Comparison of ENCODE assay signal across 9 cellular contexts in the genomic region with DNA sequence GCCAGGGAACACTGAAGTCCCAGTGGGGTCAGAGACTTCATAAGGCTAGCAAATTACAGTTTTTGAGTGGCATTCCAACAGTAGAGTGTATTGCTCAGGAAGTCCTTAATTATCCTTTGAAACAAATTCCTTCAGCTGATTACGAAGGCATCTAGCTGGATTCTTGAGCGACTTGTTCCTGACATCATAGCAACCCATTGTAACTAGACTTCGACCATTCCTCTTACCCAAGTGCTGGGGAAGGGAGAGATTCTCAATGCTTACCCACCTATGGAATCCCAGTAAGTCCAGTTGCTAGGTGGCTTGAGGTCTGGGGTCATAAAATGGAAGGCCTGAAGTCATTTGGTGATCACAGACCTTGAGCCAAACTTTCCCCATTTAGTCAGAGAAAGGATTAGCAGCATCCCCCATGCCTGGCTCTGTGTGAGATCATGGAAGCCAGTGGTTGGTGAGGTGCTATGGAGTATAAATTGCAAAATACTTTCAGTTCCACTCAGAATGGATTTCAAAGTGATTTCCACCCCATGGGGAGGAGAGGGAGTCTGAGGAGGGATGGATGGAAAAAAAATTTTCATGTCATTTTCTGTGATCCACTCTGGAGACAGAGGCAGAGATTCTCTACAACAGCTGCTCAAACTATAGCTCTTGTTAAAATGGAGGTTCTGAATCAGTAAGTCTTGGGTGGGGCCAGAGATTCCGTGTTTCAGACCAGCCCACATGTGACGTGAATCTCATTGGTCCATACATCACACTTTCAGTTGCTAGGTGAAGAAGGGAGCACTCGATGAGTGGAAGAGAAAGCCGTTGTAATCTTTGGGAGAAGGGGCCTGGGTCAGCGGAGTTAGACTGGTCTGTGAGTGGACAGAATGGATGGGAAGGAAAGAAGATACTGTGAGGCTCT. TPM values are rescaled to one million over a fixed set of nuclear protein-coding genes. Genes with fewer than 3 reads are reported as not detected.
DNase-seq lines count a peak whose midpoint lies in the region; ATAC-seq and TF ChIP-seq lines count a peak whose summit lies in the region.
"Had no signal": no experiment of that assay in that cellular context is flagged by ENCODE, and none has a peak within 500 bp of the region (broad histone marks: within the 10 kb centered on the region; RNA-seq: fewer than 3 reads in every experiment).

No MANE protein-coding gene starts in this region.

- H3K36me3 Mint-ChIP-seq in HFFc6 (ENCODE audit: low read depth), result no peaks in the 10 kb centered on the region

- H3K4me3 Mint-ChIP-seq in HFFc6, result peak overlapping the region; percentile 61; the same call in 1 of the 2 replicates

- H3K4me3 ChIP-seq in neuronal stem cell (ENCODE audit: low read length in 2 of 2), result no peak overlapping the region

- H2BK15ac ChIP-seq in neuronal stem cell (ENCODE audit: low read length), result no peak overlapping the region

- H3K36me3 ChIP-seq in neuronal stem cell (replicated peaks in 1 of 2; ENCODE audit: control insufficient read depth in 2 of 2, insufficient read depth in 2 of 2, low read length in 2 of 2), result no peaks in the 10 kb centered on the region

- no peak overlapping the region for H3K18ac ChIP-seq in neuronal stem cell (ENCODE audit: low read length)

- no peak overlapping the region for H4K91ac ChIP-seq in neuronal stem cell (ENCODE audit: low read depth, low read length, poor library complexity)

- no peaks in the 10 kb centered on the region for H3K4me1 Mint-ChIP-seq in HFFc6 (ENCODE audit: low read depth)

- peaks cover 0 to 11% of the 10 kb centered on the region in 2 donors for H3K4me1 ChIP-seq in neuronal stem cell (ENCODE audit: control insufficient read depth in 2 of 2, insufficient read depth in 1 of 2, low read depth in 1 of 2, low read length in 2 of 2)

- H3K9me3 ChIP-seq in neuronal stem cell (replicated peaks in 1 of 2; ENCODE audit: control insufficient read depth in 2 of 2, insufficient read depth in 1 of 2, low read depth in 1 of 2, low read length in 2 of 2), result no peaks in the 10 kb centered on the region

- no peak overlapping the region for H3K4me2 ChIP-seq in neuronal stem cell (ENCODE audit: insufficient read depth, low read length, poor library complexity, severe bottlenecking)

- H3K23ac ChIP-seq in neuronal stem cell (ENCODE audit: low read depth, low read length, poor library complexity), result no peak overlapping the region

- no peaks in the 10 kb centered on the region for H3K27me3 ChIP-seq in neuronal stem cell (ENCODE audit: control insufficient read depth in 3 of 3, insufficient read depth in 3 of 3, low read depth in 1 of 3, low read length in 3 of 3)

- no peaks in the 10 kb centered on the region for H3K79me1 ChIP-seq in neuronal stem cell (ENCODE audit: low read depth, low read length)

- 0 out of 2 replicates have a peak, but pooled peaks cover 2% of the 10 kb centered on the region for H3K27me3 Mint-ChIP-seq in HFFc6 (ENCODE audit: insufficient read depth)

- H4K8ac ChIP-seq in neuronal stem cell (ENCODE audit: low read depth, low read length), result no peak overlapping the region

- H2BK12ac ChIP-seq in neuronal stem cell (ENCODE audit: low read length), result no peak overlapping the region

- no peak overlapping the region for H2BK5ac ChIP-seq in neuronal stem cell (ENCODE audit: low read length)

- intact Hi-C loops in left cardiac atrium (cut with DNase I), result loop anchor here in 1 of 2 donors (10.0 kb wide), 1 partner anchor 154 kb away; no protein-coding TSS in a partner anchor

- TF ChIP-seq CTCF in HFFc6 (IDR thresholded peaks at IDR 0.05), result no peak

- no peak overlapping the region for H3K27ac ChIP-seq in neuronal stem cell (replicated peaks; ENCODE audit: low read length)

- H3K9ac ChIP-seq in neuronal stem cell (ENCODE audit: low read depth, low read length, poor library complexity), result no peak overlapping the region

- no peak overlapping the region for H2BK120ac ChIP-seq in neuronal stem cell (ENCODE audit: low read depth, low read length)

- peak; percentile 29 for DNase-seq in NCI-H82 (lab: John Stamatoyannopoulos, UW)
- no peak for DNase-seq in NCI-H82 treated with DMSO at 0.1 percent for 48 hours (lab: John Stamatoyannopoulos, UW; ENCODE audit: unreplicated experiment)
- DNase-seq in HFFc6, result no peak
- DNase-seq in RPMI7951 (ENCODE audit: low read depth), result peak; percentile 49
- DNase-seq in neuronal stem cell (ENCODE audit: low spot score), result no peak
- no peak for DNase-seq in superior temporal gyrus (ENCODE audit: extremely low spot score)
- no peak for DNase-seq in left cardiac atrium

- H2AFZ ChIP-seq in neuronal stem cell (ENCODE audit: low read length), result peak overlapping the region; percentile 32

- no peaks in the 10 kb centered on the region for H3K9me3 Mint-ChIP-seq in HFFc6

- ATAC-seq in left cardiac atrium (no peak), GM18520 (IDR thresholded peaks at IDR 0.05; ENCODE audit: unreplicated experiment) (no peak)

- WGBS in neuronal stem cell (ENCODE audit: extremely low coverage in 2 of 2, insufficient read length in 2 of 2, insufficient replicate concordance in 1 of 2), 2 donors, result no CpG with 5 or more reads among the region's 8 CpGs

- H2AK5ac ChIP-seq in neuronal stem cell (ENCODE audit: low read depth, low read length), result no peak overlapping the region

- no peak overlapping the region for H3K4ac ChIP-seq in neuronal stem cell (ENCODE audit: low read length)

- H3K27ac Mint-ChIP-seq in HFFc6, result no peak overlapping the region; the same call in 1 of the 2 replicates

- no peak overlapping the region for H3K14ac ChIP-seq in neuronal stem cell (ENCODE audit: low read length)

RNA-seq across cellular contexts. Expression of gene CD86, which starts 45.7 kb away (rescaled TPM):
- total RNA-seq in HFFc6 (2021; fragmentation: NEBNext Ultra II Directional; extraction: Animal tissue kit (Norgen Biotek cat#: 25700)), result not detected
- not detected in 2 replicates for total RNA-seq in RPMI7951 (2014; rRNA removed; shearing (Covaris generic))
- not detected for polyA plus RNA-seq in neuronal stem cell (2013, experiment 1 of 2)
- 0.01 TPM for polyA plus RNA-seq in neuronal stem cell (2013, experiment 2 of 2)
- total RNA-seq in left cardiac atrium, result 1 to 10 TPM; 3.1 to 8.7 TPM
- polyA plus RNA-seq: BJ had no signal

Comparison
In these comparisons a context has a peak if more than half of its experiments do, and no peak if none do; other contexts are left out.
1. DNase-seq: peak in NCI-H82 (single experiment) and RPMI7951 (single experiment); none in NCI-H82 treated with DMSO at 0.1 percent for 48 hours (single experiment), HFFc6 (single experiment), neuronal stem cell (single experiment), superior temporal gyrus (single experiment) and left cardiac atrium (single experiment).